In genomic region chr22:31339148-31339832, GRCh38 we compare ENCODE assay signal across 1 cellular context.
TF ChIP-seq lines count a peak whose summit lies in the region.

No MANE protein-coding gene starts in this region.

TF ChIP-seq in HepG2, 621 proteins besides CTCF, POLR2A, EP300 and RAD21 (continued from another document and continues in another):
- TF ChIP-seq NR0B2 (CRISPR knock-in tag; IDR thresholded peaks at IDR 0.05) (no peak), CREBL2 (CRISPR knock-in tag; IDR thresholded peaks at IDR 0.05; ENCODE audit: borderline replicate concordance) (no peak), AGO2 (optimal IDR thresholded peaks at IDR 0.05; ENCODE audit: low read depth, low read length) (no peak), PREB (CRISPR knock-in tag; IDR thresholded peaks at IDR 0.05) (no peak), YY1 (IDR thresholded peaks at IDR 0.05; ENCODE audit: insufficient read depth, insufficient replicate concordance, low read depth, low read length) (no peak), BCL3 (CRISPR knock-in tag; IDR thresholded peaks at IDR 0.05) (no peak), ZKSCAN8 (CRISPR knock-in tag; IDR thresholded peaks at IDR 0.05; ENCODE audit: borderline replicate concordance) (no peak; the same call in 1 of the 2 replicates), SP5 (CRISPR knock-in tag; IDR thresholded peaks at IDR 0.05; ENCODE audit: borderline replicate concordance, low read depth) (peak; percentile 60; the same call in 1 of the 2 replicates), ZBED4 (CRISPR knock-in tag; IDR thresholded peaks at IDR 0.05; ENCODE audit: borderline replicate concordance) (no peak), NBN (conservative IDR thresholded peaks at IDR 0.05) (no peak), E2F1 (CRISPR knock-in tag; IDR thresholded peaks at IDR 0.05) (0 out of 2 replicates have a peak, but pooled peaks have one; percentile 19), MED13 (CRISPR knock-in tag; IDR thresholded peaks at IDR 0.05) (no peak), RFX3 (CRISPR knock-in tag; IDR thresholded peaks at IDR 0.05) (no peak), ZNF572 (CRISPR knock-in tag; IDR thresholded peaks at IDR 0.05) (no peak), ZNF724P (CRISPR knock-in tag; IDR thresholded peaks at IDR 0.05; ENCODE audit: borderline replicate concordance) (0 out of 2 replicates have a peak, but pooled peaks have one; percentile 14), IRF1 (CRISPR knock-in tag; IDR thresholded peaks at IDR 0.05; ENCODE audit: low read depth) (no peak), ZNF644 (CRISPR knock-in tag; IDR thresholded peaks at IDR 0.05; ENCODE audit: low read depth) (peak; percentile 49; the same call in 1 of the 2 replicates), MAFG (CRISPR knock-in tag; IDR thresholded peaks at IDR 0.05) (no peak), NFIC (IDR thresholded peaks at IDR 0.05; ENCODE audit: low read length) (peak; percentile 61), TOPORS (CRISPR knock-in tag; IDR thresholded peaks at IDR 0.05) (no peak), ZSCAN20 (CRISPR knock-in tag; IDR thresholded peaks at IDR 0.05; ENCODE audit: borderline replicate concordance) (no peak), TMF1 (CRISPR knock-in tag; IDR thresholded peaks at IDR 0.05; ENCODE audit: low read depth) (no peak), ZNF407 (CRISPR knock-in tag; IDR thresholded peaks at IDR 0.05; ENCODE audit: not compliant biosample characterization) (no peak), SP1 (IDR thresholded peaks at IDR 0.05) (no peak), SP1 (CRISPR knock-in tag; IDR thresholded peaks at IDR 0.05) (no peak), EZH2 (conservative IDR thresholded peaks at IDR 0.05; ENCODE audit: low read depth, low read length) (no peak), SMYD3 (CRISPR knock-in tag; IDR thresholded peaks at IDR 0.05) (no peak), IRF9 (CRISPR knock-in tag; IDR thresholded peaks at IDR 0.05; ENCODE audit: borderline replicate concordance) (no peak), ZNF432 (CRISPR knock-in tag; IDR thresholded peaks at IDR 0.05; ENCODE audit: borderline replicate concordance) (no peak), ZNF121 (CRISPR knock-in tag; IDR thresholded peaks at IDR 0.05) (no peak), KDM4B (CRISPR knock-in tag; IDR thresholded peaks at IDR 0.05) (0 out of 2 replicates have a peak, but pooled peaks have one; percentile 48), HMGXB3 (CRISPR knock-in tag; IDR thresholded peaks at IDR 0.05; ENCODE audit: borderline replicate concordance) (no peak), U2AF1 (optimal IDR thresholded peaks at IDR 0.05; ENCODE audit: low read depth, low read length) (no peak), NCOA5 (CRISPR knock-in tag; IDR thresholded peaks at IDR 0.05) (no peak)
